Comparison of ENCODE assay signal across 1 cellular context in genomic region chr17:42002792-42003301, GRCh38.
TF ChIP-seq lines count a peak whose summit lies in the region.

No MANE protein-coding gene starts in this region.

TF ChIP-seq in HepG2, 621 proteins besides CTCF, POLR2A, EP300 and RAD21 (continued from another document):
- TF ChIP-seq MLXIP (CRISPR knock-in tag; IDR thresholded peaks at IDR 0.05; ENCODE audit: borderline replicate concordance) (no peak), ZNF549 (CRISPR knock-in tag; IDR thresholded peaks at IDR 0.05) (no peak), ZFYVE20 (CRISPR knock-in tag; IDR thresholded peaks at IDR 0.05; ENCODE audit: borderline replicate concordance, low read depth) (no peak), ZC3H4 (CRISPR knock-in tag; IDR thresholded peaks at IDR 0.05; ENCODE audit: borderline replicate concordance) (no peak), HNRNPLL (IDR thresholded peaks at IDR 0.05; ENCODE audit: low read depth, low read length, poor library complexity, severe bottlenecking) (no peak), KDM6A (CRISPR knock-in tag; IDR thresholded peaks at IDR 0.05; ENCODE audit: low read depth) (peak; percentile 66; the same call in 1 of the 2 replicates), FOSL1 (CRISPR knock-in tag; IDR thresholded peaks at IDR 0.05; ENCODE audit: borderline replicate concordance) (peak; percentile 18; the same call in 1 of the 2 replicates), KDM1A (CRISPR knock-in tag; IDR thresholded peaks at IDR 0.05) (no peak), MBD4 (IDR thresholded peaks at IDR 0.05; ENCODE audit: borderline replicate concordance, low read length) (0 out of 2 replicates have a peak, but pooled peaks have one; percentile 49), AHR (CRISPR knock-in tag; IDR thresholded peaks at IDR 0.05) (no peak), ZFAT (CRISPR knock-in tag; conservative IDR thresholded peaks at IDR 0.05) (no peak)
- TF ChIP-seq, protein P1, sequence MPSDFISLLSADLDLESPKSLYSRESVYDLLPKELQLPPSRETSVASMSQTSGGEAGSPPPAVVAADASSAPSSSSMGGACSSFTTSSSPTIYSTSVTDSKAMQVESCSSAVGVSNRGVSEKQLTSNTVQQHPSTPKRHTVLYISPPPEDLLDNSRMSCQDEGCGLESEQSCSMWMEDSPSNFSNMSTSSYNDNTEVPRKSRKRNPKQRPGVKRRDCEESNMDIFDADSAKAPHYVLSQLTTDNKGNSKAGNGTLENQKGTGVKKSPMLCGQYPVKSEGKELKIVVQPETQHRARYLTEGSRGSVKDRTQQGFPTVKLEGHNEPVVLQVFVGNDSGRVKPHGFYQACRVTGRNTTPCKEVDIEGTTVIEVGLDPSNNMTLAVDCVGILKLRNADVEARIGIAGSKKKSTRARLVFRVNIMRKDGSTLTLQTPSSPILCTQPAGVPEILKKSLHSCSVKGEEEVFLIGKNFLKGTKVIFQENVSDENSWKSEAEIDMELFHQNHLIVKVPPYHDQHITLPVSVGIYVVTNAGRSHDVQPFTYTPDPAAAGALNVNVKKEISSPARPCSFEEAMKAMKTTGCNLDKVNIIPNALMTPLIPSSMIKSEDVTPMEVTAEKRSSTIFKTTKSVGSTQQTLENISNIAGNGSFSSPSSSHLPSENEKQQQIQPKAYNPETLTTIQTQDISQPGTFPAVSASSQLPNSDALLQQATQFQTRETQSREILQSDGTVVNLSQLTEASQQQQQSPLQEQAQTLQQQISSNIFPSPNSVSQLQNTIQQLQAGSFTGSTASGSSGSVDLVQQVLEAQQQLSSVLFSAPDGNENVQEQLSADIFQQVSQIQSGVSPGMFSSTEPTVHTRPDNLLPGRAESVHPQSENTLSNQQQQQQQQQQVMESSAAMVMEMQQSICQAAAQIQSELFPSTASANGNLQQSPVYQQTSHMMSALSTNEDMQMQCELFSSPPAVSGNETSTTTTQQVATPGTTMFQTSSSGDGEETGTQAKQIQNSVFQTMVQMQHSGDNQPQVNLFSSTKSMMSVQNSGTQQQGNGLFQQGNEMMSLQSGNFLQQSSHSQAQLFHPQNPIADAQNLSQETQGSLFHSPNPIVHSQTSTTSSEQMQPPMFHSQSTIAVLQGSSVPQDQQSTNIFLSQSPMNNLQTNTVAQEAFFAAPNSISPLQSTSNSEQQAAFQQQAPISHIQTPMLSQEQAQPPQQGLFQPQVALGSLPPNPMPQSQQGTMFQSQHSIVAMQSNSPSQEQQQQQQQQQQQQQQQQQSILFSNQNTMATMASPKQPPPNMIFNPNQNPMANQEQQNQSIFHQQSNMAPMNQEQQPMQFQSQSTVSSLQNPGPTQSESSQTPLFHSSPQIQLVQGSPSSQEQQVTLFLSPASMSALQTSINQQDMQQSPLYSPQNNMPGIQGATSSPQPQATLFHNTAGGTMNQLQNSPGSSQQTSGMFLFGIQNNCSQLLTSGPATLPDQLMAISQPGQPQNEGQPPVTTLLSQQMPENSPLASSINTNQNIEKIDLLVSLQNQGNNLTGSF (CRISPR knock-in tag; IDR thresholded peaks at IDR 0.05): no peak
- TF ChIP-seq, protein P2, sequence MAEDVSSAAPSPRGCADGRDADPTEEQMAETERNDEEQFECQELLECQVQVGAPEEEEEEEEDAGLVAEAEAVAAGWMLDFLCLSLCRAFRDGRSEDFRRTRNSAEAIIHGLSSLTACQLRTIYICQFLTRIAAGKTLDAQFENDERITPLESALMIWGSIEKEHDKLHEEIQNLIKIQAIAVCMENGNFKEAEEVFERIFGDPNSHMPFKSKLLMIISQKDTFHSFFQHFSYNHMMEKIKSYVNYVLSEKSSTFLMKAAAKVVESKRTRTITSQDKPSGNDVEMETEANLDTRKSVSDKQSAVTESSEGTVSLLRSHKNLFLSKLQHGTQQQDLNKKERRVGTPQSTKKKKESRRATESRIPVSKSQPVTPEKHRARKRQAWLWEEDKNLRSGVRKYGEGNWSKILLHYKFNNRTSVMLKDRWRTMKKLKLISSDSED (CRISPR knock-in tag; IDR thresholded peaks at IDR 0.05): no peak
- TF ChIP-seq, protein P3, sequence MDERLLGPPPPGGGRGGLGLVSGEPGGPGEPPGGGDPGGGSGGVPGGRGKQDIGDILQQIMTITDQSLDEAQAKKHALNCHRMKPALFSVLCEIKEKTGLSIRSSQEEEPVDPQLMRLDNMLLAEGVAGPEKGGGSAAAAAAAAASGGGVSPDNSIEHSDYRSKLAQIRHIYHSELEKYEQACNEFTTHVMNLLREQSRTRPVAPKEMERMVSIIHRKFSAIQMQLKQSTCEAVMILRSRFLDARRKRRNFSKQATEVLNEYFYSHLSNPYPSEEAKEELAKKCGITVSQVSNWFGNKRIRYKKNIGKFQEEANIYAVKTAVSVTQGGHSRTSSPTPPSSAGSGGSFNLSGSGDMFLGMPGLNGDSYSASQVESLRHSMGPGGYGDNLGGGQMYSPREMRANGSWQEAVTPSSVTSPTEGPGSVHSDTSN (CRISPR knock-in tag; IDR thresholded peaks at IDR 0.05): no peak
